In genomic region chr3:42906085-42906904, GRCh38 we compare ENCODE assay signal across 8 cellular contexts. TPM values are rescaled to one million over a fixed set of nuclear protein-coding genes. Genes with fewer than 3 reads are reported as not detected.
DNase-seq lines count a peak whose midpoint lies in the region; ATAC-seq and TF ChIP-seq lines count a peak whose summit lies in the region.

Gene ZNF662 (plus strand): TSS chr3:42906142. CDS start chr3:42908115, 1,973 bp downstream.

- H3K9me3 Mint-ChIP-seq in CD4-positive, alpha-beta T cell = peaks cover 8% of the 10 kb centered on the region
- peaks cover 44% of the 10 kb centered on the region for H3K9me3 Mint-ChIP-seq in T-helper 1 cell treated with Interleukin-12 subunit alpha and Interleukin-12 subunit beta and Interleukin-4 antibody, amounts not matched to agents 30 μg/mL and 1 μg/mL, for 36 hours

- peaks cover 3 to 5% of the 10 kb centered on the region in 2 donors for H3K36me3 ChIP-seq in thyroid gland

- POLR2A ChIA-PET in CD4-positive, alpha-beta T cell (lab: Charles Lee) = no interaction called here

- peak within 1 kb of the TSS; percentile 57 to 73 (median 65) for H3K4me3 ChIP-seq in thyroid gland (replicated peaks in 1 of 3)

- H3K27ac Mint-ChIP-seq in CD4-positive, alpha-beta T cell = no peak within 1 kb of the TSS
- H3K27ac Mint-ChIP-seq in T-helper 1 cell treated with Interleukin-12 subunit alpha and Interleukin-12 subunit beta and Interleukin-4 antibody, amounts not matched to agents 30 μg/mL and 1 μg/mL, for 36 hours = no peak within 1 kb of the TSS

- CTCF ChIA-PET in CD4-positive, alpha-beta T cell (lab: Charles Lee) = no interaction called here

- peak in 1 of 2 donors; percentile 12 for TF ChIP-seq POLR2A in thyroid gland (IDR thresholded peaks at IDR 0.05)

- H3K4me3 Mint-ChIP-seq in CD4-positive, alpha-beta T cell = peak within 1 kb of the TSS; percentile 85
- H3K4me3 Mint-ChIP-seq in T-helper 1 cell treated with Interleukin-12 subunit alpha and Interleukin-12 subunit beta and Interleukin-4 antibody, amounts not matched to agents 30 μg/mL and 1 μg/mL, for 36 hours = peak within 1 kb of the TSS; percentile 23

- H3K36me3 Mint-ChIP-seq in CD4-positive, alpha-beta T cell (ENCODE audit: low read depth) = peaks cover 27% of the 10 kb centered on the region
- H3K36me3 Mint-ChIP-seq in T-helper 1 cell treated with Interleukin-12 subunit alpha and Interleukin-12 subunit beta and Interleukin-4 antibody, amounts not matched to agents 30 μg/mL and 1 μg/mL, for 36 hours (ENCODE audit: low read depth) = peaks cover 9% of the 10 kb centered on the region

- intact Hi-C loops in CD4-positive, alpha-beta T cell (cut with DNase I, micrococcal nuclease) = no loop called here
- intact Hi-C loops in thyroid gland (cut with DNase I) = no loop called here

- 5% methylated on average over 20 to 30 of the region's 59 CpGs for WGBS in thyroid gland, 2 donors

- H3K4me1 Mint-ChIP-seq in CD4-positive, alpha-beta T cell (ENCODE audit: low read depth) = peaks cover 18% of the 10 kb centered on the region
- H3K4me1 Mint-ChIP-seq in T-helper 1 cell treated with Interleukin-12 subunit alpha and Interleukin-12 subunit beta and Interleukin-4 antibody, amounts not matched to agents 30 μg/mL and 1 μg/mL, for 36 hours (ENCODE audit: low read depth) = peaks cover 3% of the 10 kb centered on the region

- H3K27ac ChIP-seq in CD4-positive, alpha-beta T cell (ENCODE audit: low read depth, low read length) = no peak within 1 kb of the TSS
- peak within 1 kb of the TSS; percentile 3 to 42 (median 30) for H3K27ac ChIP-seq in thyroid gland

- no peak for TF ChIP-seq CTCF in CD4-positive, alpha-beta T cell (IDR thresholded peaks at IDR 0.05)
- no peak for TF ChIP-seq CTCF in thyroid gland (IDR thresholded peaks at IDR 0.05)

- H3K27me3 ChIP-seq in CD4-positive, alpha-beta T cell (ENCODE audit: control insufficient read depth, insufficient read depth, low read length) = peaks cover 23% of the 10 kb centered on the region
- H3K27me3 ChIP-seq in thyroid gland = no peaks in the 10 kb centered on the region

- H3K27me3 Mint-ChIP-seq in CD4-positive, alpha-beta T cell = peaks cover 48% of the 10 kb centered on the region
- H3K27me3 Mint-ChIP-seq in T-helper 1 cell treated with Interleukin-12 subunit alpha and Interleukin-12 subunit beta and Interleukin-4 antibody, amounts not matched to agents 30 μg/mL and 1 μg/mL, for 36 hours (ENCODE audit: low read depth) = peaks cover 30% of the 10 kb centered on the region

- no peaks in the 10 kb centered on the region for H3K9me3 ChIP-seq in CD4-positive, alpha-beta T cell (ENCODE audit: control insufficient read depth, low read length)
- no peaks in the 10 kb centered on the region for H3K9me3 ChIP-seq in thyroid gland

- H3K4me1 ChIP-seq in thyroid gland = peaks cover 6 to 18% of the 10 kb centered on the region in 2 donors

- peak in 6 of 10 experiments; percentile 2 to 41 (median 12) for DNase-seq in CD4-positive, alpha-beta T cell
- DNase-seq in dermis blood vessel endothelial cell (peak; percentile 5), mucosa of gallbladder (ENCODE audit: low spot score) (peak; percentile 31), thyroid gland (peak; percentile 61 to 66), SKM-1 (lab: John Stamatoyannopoulos, UW; ENCODE audit: unreplicated experiment) (no peak), GM19240 (ENCODE audit: insufficient read length, low spot score) (no peak)

- peak; percentile 52 for ATAC-seq in CD4-positive, alpha-beta T cell (ENCODE audit: poor library complexity)
- no peak for ATAC-seq in HG02970 (IDR thresholded peaks at IDR 0.05; ENCODE audit: low FRiP score, unreplicated experiment)

RNA-seq across cellular contexts. Expression of gene ZNF662, which starts in this region (rescaled TPM):
- total RNA-seq in CD4-positive, alpha-beta T cell = 1 to 10 TPM; 2.5 to 2.7 TPM
- total RNA-seq in dermis blood vessel endothelial cell (1.5 and 2.4 TPM in 2 replicates), mucosa of gallbladder (8.6 TPM), thyroid gland (10 to 100 TPM in 2 of 4 donors, 1 to 10 TPM in 2; 8.5 to 14.2 (median 9.8) TPM)

Comparison
In these comparisons a context has a peak if more than half of its experiments do, and no peak if none do; other contexts are left out.
1. DNase-seq: peak in CD4-positive, alpha-beta T cell (6 of 10), dermis blood vessel endothelial cell (single experiment), mucosa of gallbladder (single experiment) and thyroid gland (2 of 2); none in SKM-1 (single experiment) and GM19240 (single experiment).